ENCODE assay signal across 8 cellular contexts in the genomic region with DNA sequence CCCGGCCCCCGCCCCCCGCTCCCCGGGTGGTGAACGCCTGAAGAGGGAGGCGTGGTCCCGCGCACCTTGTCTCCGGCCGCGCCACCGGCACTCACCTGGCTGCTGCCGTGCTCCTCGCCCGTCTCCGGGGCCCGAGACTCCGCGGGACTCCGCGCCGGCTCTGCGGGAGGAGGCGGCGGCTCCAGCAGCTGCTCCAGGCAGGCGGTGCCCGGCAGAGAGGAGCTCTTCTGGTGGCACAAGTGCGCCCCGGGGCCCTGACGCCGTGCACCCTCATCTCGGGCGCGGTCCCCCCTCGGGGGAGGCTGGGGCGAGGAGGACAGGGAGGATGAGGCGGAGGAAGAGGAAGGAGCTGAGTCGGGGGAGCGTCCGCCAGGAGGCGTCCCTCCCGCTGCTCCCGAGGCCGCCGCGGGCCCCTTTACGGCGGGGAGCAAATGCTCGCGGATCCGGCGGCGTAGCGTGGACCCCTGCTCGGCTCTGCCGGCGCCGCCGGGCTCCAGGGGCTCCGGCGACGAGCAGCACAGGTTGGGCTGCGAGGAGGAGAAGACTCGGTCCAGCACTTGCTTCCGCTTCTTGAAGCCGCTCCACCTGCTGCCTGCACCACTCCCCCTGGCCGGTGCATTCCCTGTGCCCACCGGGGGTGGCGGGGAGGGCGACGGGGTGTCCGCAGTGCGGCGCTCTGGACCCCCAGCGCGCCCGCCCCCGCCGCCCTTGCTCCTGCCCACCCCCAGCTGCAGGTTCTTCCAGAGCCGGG. TPM values are rescaled to one million over a fixed set of nuclear protein-coding genes. Genes with fewer than 3 reads are reported as not detected.
DNase-seq lines count a peak whose midpoint lies in the region; ATAC-seq lines count a peak whose summit lies in the region.

No MANE protein-coding gene starts in this region.

- H3K9me3 ChIP-seq in SK-N-MC (ENCODE audit: low read depth, low read length), result no peaks in the 10 kb centered on the region
- H3K9me3 ChIP-seq in thymus (ENCODE audit: control insufficient read depth), result no peaks in the 10 kb centered on the region

- peaks cover 69% of the 10 kb centered on the region for H3K27me3 Mint-ChIP-seq in dendritic cell treated with granulocyte-macrophage colony-stimulating factor and Interleukin-4, amounts not matched to agents 40 ng/mL and 50 ng/mL, for 4 days

- H3K4me1 Mint-ChIP-seq in dendritic cell treated with granulocyte-macrophage colony-stimulating factor and Interleukin-4, amounts not matched to agents 40 ng/mL and 50 ng/mL, for 4 days (ENCODE audit: low read depth), result peaks cover 11% of the 10 kb centered on the region

- H3K4me3 ChIP-seq in SK-N-MC (peak overlapping the region; percentile 79), thymus (ENCODE audit: low read length) (peak overlapping the region; percentile 62)

- H3K9me3 Mint-ChIP-seq in dendritic cell treated with granulocyte-macrophage colony-stimulating factor and Interleukin-4, amounts not matched to agents 40 ng/mL and 50 ng/mL, for 4 days, result no peaks in the 10 kb centered on the region

- no peak overlapping the region for H3K9ac ChIP-seq in SK-N-MC (ENCODE audit: insufficient read length)

- H3K36me3 Mint-ChIP-seq in dendritic cell treated with granulocyte-macrophage colony-stimulating factor and Interleukin-4, amounts not matched to agents 40 ng/mL and 50 ng/mL, for 4 days (ENCODE audit: low read depth), result no peaks in the 10 kb centered on the region

- peak overlapping the region; percentile 80 for H3K4me3 Mint-ChIP-seq in dendritic cell treated with granulocyte-macrophage colony-stimulating factor and Interleukin-4, amounts not matched to agents 40 ng/mL and 50 ng/mL, for 4 days

- H3K4me1 ChIP-seq in thymus (ENCODE audit: control insufficient read depth, insufficient read depth, low read length), result peaks cover 5% of the 10 kb centered on the region

- DNase-seq in D341Med (ENCODE audit: low spot score) (peak; percentile 82), GM19238 (ENCODE audit: insufficient read length, low spot score) (peak; percentile 26), SK-N-MC (ENCODE audit: low read depth, low spot score) (no peak), lung microvascular endothelial cell (ENCODE audit: low read depth in 2 of 2) (peak; percentile 20 to 24)

- H3K36me3 ChIP-seq in SK-N-MC (ENCODE audit: insufficient read depth, low read length), result no peaks in the 10 kb centered on the region
- no peaks in the 10 kb centered on the region for H3K36me3 ChIP-seq in thymus (ENCODE audit: control insufficient read depth, insufficient read depth)

- WGBS in thymus, result under 1% methylated on average over 80 of the region's 80 CpGs

- H3K27ac ChIP-seq in SK-N-MC, result no peak overlapping the region
- no peak overlapping the region for H3K27ac ChIP-seq in thymus (ENCODE audit: low read depth)

- intact Hi-C loops in dendritic cell treated with granulocyte-macrophage colony-stimulating factor and Interleukin-4, amounts not matched to agents 40 ng/mL and 50 ng/mL, for 4 days (cut with micrococcal nuclease), result no loop called here

- peak; percentile 42 for ATAC-seq in HG03469 (IDR thresholded peaks at IDR 0.05; ENCODE audit: unreplicated experiment)
- ATAC-seq in GM21717 (IDR thresholded peaks at IDR 0.05; ENCODE audit: unreplicated experiment), result no peak

- peaks cover 41% of the 10 kb centered on the region for H3K27me3 ChIP-seq in thymus (ENCODE audit: control insufficient read depth, insufficient read depth)

- H3K27ac Mint-ChIP-seq in dendritic cell treated with granulocyte-macrophage colony-stimulating factor and Interleukin-4, amounts not matched to agents 40 ng/mL and 50 ng/mL, for 4 days, result no peak overlapping the region

RNA-seq across cellular contexts. Expression of a gene that starts 1.0 kb away (rescaled TPM):
- total RNA-seq in lung microvascular endothelial cell, result 29.9 and 55.8 TPM in 2 replicates
- polyA plus RNA-seq in thymus, result 5.9 TPM
